ENCODE assay signal across 8 cellular contexts in the genomic region with DNA sequence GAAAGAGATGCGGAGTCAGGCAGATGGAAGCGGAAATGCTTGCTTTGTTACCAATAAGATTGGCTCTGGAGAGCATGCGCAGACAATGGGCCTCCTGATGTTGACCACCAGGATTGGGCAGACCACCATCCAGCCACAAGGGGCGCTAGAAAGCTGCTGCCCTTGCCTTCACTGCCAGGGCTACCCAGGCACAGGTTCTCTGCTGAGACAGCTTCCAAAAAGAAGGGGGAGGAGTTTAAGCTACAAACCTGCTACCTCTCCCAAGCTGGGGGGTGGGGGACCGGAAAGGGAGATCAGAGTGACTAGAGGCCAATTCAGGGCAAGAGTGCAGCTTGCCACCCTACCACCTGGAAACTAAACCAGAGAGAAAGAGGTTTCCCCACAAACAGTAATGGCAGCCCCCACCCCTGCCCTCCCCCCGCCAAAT.
DNase-seq lines count a peak whose midpoint lies in the region; ATAC-seq lines count a peak whose summit lies in the region.

No MANE protein-coding gene starts in this region.

- no peaks in the 10 kb centered on the region for H3K4me1 Mint-ChIP-seq in activated T-helper 1 cell treated with anti-CD3 and anti-CD28 coated beads, Interleukin-12 subunit alpha, Interleukin-12 subunit beta, Interleukin-2, Interleukin-4 antibody, amounts not matched to agents 30 ng/mL and 10 ng/mL and 1 ng/mL, durations not matched to agents 14 hours and 24 hours and 36 hours (ENCODE audit: low read depth)
- H3K4me1 Mint-ChIP-seq in activated T-cell treated with anti-CD3 and anti-CD28 coated beads, Interleukin-2, amount 50 U/mL, for 24 hours (ENCODE audit: low read depth), result no peaks in the 10 kb centered on the region

- H3K36me3 Mint-ChIP-seq in activated T-helper 1 cell treated with anti-CD3 and anti-CD28 coated beads, Interleukin-12 subunit alpha, Interleukin-12 subunit beta, Interleukin-2, Interleukin-4 antibody, amounts not matched to agents 30 ng/mL and 10 ng/mL and 1 ng/mL, durations not matched to agents 14 hours and 24 hours and 36 hours (ENCODE audit: low read depth), result no peaks in the 10 kb centered on the region
- no peaks in the 10 kb centered on the region for H3K36me3 Mint-ChIP-seq in activated T-cell treated with anti-CD3 and anti-CD28 coated beads, Interleukin-2, amount 50 U/mL, for 24 hours (ENCODE audit: low read depth)

- peaks cover 9% of the 10 kb centered on the region for H3K27me3 Mint-ChIP-seq in activated T-helper 1 cell treated with anti-CD3 and anti-CD28 coated beads, Interleukin-12 subunit alpha, Interleukin-12 subunit beta, Interleukin-2, Interleukin-4 antibody, amounts not matched to agents 30 ng/mL and 10 ng/mL and 1 ng/mL, durations not matched to agents 14 hours and 24 hours and 36 hours (ENCODE audit: insufficient read depth)
- peaks cover 24% of the 10 kb centered on the region for H3K27me3 Mint-ChIP-seq in activated T-cell treated with anti-CD3 and anti-CD28 coated beads, Interleukin-2, amount 50 U/mL, for 24 hours

- no peaks in the 10 kb centered on the region for H3K36me3 ChIP-seq in iPS DF 6.9 (ENCODE audit: control insufficient read depth, insufficient read depth, low read length)

- no peak overlapping the region for H3K4me3 Mint-ChIP-seq in activated T-helper 1 cell treated with anti-CD3 and anti-CD28 coated beads, Interleukin-12 subunit alpha, Interleukin-12 subunit beta, Interleukin-2, Interleukin-4 antibody, amounts not matched to agents 30 ng/mL and 10 ng/mL and 1 ng/mL, durations not matched to agents 14 hours and 24 hours and 36 hours
- H3K4me3 Mint-ChIP-seq in activated T-cell treated with anti-CD3 and anti-CD28 coated beads, Interleukin-2, amount 50 U/mL, for 24 hours, result no peak overlapping the region

- intact Hi-C loops in activated T-helper 1 cell treated with anti-CD3 and anti-CD28 coated beads, Interleukin-12 subunit alpha, Interleukin-12 subunit beta, Interleukin-2, Interleukin-4 antibody, amounts not matched to agents 30 ng/mL and 10 ng/mL and 1 ng/mL, durations not matched to agents 14 hours and 24 hours and 36 hours (cut with micrococcal nuclease), result loop anchor here (1.0 kb wide), 1 partner anchor 97 kb away; no protein-coding TSS in a partner anchor

- H3K27ac Mint-ChIP-seq in activated T-helper 1 cell treated with anti-CD3 and anti-CD28 coated beads, Interleukin-12 subunit alpha, Interleukin-12 subunit beta, Interleukin-2, Interleukin-4 antibody, amounts not matched to agents 30 ng/mL and 10 ng/mL and 1 ng/mL, durations not matched to agents 14 hours and 24 hours and 36 hours, result no peak overlapping the region
- H3K27ac Mint-ChIP-seq in activated T-cell treated with anti-CD3 and anti-CD28 coated beads, Interleukin-2, amount 50 U/mL, for 24 hours, result no peak overlapping the region

- no peaks in the 10 kb centered on the region for H3K9me3 Mint-ChIP-seq in activated T-helper 1 cell treated with anti-CD3 and anti-CD28 coated beads, Interleukin-12 subunit alpha, Interleukin-12 subunit beta, Interleukin-2, Interleukin-4 antibody, amounts not matched to agents 30 ng/mL and 10 ng/mL and 1 ng/mL, durations not matched to agents 14 hours and 24 hours and 36 hours
- no peaks in the 10 kb centered on the region for H3K9me3 Mint-ChIP-seq in activated T-cell treated with anti-CD3 and anti-CD28 coated beads, Interleukin-2, amount 50 U/mL, for 24 hours

- peak; percentile 1 for DNase-seq in activated T-helper 1 cell treated with Interleukin-2 at 50 U/mL for 16 hours (ENCODE audit: low read depth)
- no peak for DNase-seq in activated T-helper 1 cell treated with anti-CD3 and anti-CD28 coated beads, Interleukin-12 subunit alpha, Interleukin-12 subunit beta, Interleukin-2, Interleukin-4 antibody, amounts not matched to agents 30 ng/mL and 10 ng/mL and 1 ng/mL, durations not matched to agents 14 hours and 24 hours and 36 hours (ENCODE audit: low spot score)
- peak; percentile 36 for DNase-seq in NCI-H526 treated with DMSO at 0.1 percent for 48 hours (lab: John Stamatoyannopoulos, UW)
- peak; percentile 69 for DNase-seq in activated T-cell treated with anti-CD3 and anti-CD28 coated beads, Interleukin-2, amount 50 U/mL, for 24 hours
- DNase-seq in iPS DF 6.9 (ENCODE audit: low read depth, low spot score), result peak; percentile 97
- peak; percentile 8 for DNase-seq in stimulated activated CD8-positive, alpha-beta memory T cell treated with anti-CD3 and anti-CD28 coated beads, Interleukin-12 subunit alpha, Interleukin-12 subunit beta, amount 100 ng/mL, for 24 hours (ENCODE audit: extremely low read depth)
- no peak for DNase-seq in cortex of kidney (lab: John Stamatoyannopoulos, UW)

- ATAC-seq in GM18873 (IDR thresholded peaks at IDR 0.05; ENCODE audit: low FRiP score, unreplicated experiment), result no peak

- no peaks in the 10 kb centered on the region; the same call in 1 of the 2 replicates for H3K4me1 ChIP-seq in iPS DF 6.9 (ENCODE audit: control insufficient read depth, insufficient read depth, low read length)

- no peaks in the 10 kb centered on the region for H3K9me3 ChIP-seq in iPS DF 6.9 (ENCODE audit: control insufficient read depth, insufficient read depth, low read length)

- no CpG with 5 or more reads among the region's 6 CpGs for WGBS in iPS DF 6.9 (ENCODE audit: insufficient coverage, insufficient read length)

- H3K27me3 ChIP-seq in iPS DF 6.9 (ENCODE audit: control insufficient read depth, insufficient read depth, low read length), result no peaks in the 10 kb centered on the region

- no peak overlapping the region for H3K4me3 ChIP-seq in iPS DF 6.9 (ENCODE audit: low read length)

- H3K27ac ChIP-seq in iPS DF 6.9 (ENCODE audit: low read length), result no peak overlapping the region

Comparison
In these comparisons a context has a peak if more than half of its experiments do, and no peak if none do; other contexts are left out.
1. DNase-seq: peak in activated T-helper 1 cell treated with Interleukin-2 at 50 U/mL for 16 hours (single experiment), NCI-H526 treated with DMSO at 0.1 percent for 48 hours (single experiment), activated T-cell treated with anti-CD3 and anti-CD28 coated beads, Interleukin-2, amount 50 U/mL, for 24 hours (single experiment), iPS DF 6.9 (single experiment) and stimulated activated CD8-positive, alpha-beta memory T cell treated with anti-CD3 and anti-CD28 coated beads, Interleukin-12 subunit alpha, Interleukin-12 subunit beta, amount 100 ng/mL, for 24 hours (single experiment); none in activated T-helper 1 cell treated with anti-CD3 and anti-CD28 coated beads, Interleukin-12 subunit alpha, Interleukin-12 subunit beta, Interleukin-2, Interleukin-4 antibody, amounts not matched to agents 30 ng/mL and 10 ng/mL and 1 ng/mL, durations not matched to agents 14 hours and 24 hours and 36 hours (single experiment) and cortex of kidney (single experiment).